ENCODE assay signal across 1 cellular context in the genomic region with DNA sequence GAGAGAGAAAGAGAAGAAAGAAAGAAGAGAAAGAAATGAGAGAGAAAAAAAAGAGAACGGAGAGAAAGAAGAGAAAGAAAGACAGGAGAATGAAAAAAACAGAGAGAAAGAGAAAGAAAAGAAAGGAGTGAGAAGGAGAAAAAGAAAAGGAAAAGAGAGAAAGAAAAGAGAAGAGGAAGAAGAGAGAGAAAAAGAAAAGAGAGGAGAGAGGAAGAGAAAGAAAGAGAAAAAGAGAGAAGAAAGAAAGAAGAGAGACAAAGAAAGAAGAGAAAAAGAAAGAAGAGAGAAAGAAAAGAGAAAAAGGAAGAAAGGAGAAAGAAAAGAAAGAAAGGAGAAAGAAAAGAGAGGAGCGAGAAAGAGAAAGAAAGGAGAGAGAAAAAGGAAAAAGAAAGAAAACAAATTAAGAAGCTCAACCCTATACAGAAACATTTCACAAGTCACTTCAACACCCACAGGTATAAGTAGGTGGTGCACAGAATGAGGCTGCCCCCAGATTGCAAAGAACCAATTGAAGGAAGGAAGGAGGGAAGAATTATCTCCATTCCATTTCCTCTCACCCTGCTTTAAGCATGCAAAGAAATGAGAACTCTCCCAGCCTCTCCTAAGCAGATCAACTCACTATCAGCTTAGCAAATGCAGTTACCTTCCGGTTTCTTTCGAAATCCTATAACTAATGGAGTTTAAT.
TF ChIP-seq lines count a peak whose summit lies in the region.

No MANE protein-coding gene starts in this region.

TF ChIP-seq in HEK293, 187 proteins besides CTCF, POLR2A, EP300 and RAD21 (continued from another document):
- TF ChIP-seq, protein P1, sequence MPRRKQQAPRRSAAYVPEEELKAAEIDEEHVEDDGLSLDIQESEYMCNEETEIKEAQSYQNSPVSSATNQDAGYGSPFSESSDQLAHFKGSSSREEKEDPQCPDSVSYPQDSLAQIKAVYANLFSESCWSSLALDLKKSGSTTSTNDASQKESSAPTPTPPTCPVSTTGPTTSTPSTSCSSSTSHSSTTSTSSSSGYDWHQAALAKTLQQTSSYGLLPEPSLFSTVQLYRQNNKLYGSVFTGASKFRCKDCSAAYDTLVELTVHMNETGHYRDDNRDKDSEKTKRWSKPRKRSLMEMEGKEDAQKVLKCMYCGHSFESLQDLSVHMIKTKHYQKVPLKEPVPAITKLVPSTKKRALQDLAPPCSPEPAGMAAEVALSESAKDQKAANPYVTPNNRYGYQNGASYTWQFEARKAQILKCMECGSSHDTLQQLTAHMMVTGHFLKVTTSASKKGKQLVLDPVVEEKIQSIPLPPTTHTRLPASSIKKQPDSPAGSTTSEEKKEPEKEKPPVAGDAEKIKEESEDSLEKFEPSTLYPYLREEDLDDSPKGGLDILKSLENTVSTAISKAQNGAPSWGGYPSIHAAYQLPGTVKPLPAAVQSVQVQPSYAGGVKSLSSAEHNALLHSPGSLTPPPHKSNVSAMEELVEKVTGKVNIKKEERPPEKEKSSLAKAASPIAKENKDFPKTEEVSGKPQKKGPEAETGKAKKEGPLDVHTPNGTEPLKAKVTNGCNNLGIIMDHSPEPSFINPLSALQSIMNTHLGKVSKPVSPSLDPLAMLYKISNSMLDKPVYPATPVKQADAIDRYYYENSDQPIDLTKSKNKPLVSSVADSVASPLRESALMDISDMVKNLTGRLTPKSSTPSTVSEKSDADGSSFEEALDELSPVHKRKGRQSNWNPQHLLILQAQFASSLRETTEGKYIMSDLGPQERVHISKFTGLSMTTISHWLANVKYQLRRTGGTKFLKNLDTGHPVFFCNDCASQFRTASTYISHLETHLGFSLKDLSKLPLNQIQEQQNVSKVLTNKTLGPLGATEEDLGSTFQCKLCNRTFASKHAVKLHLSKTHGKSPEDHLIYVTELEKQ (tag by site-specific recombination; IDR thresholded peaks at IDR 0.05; ENCODE audit: borderline replicate concordance), result no peak
- TF ChIP-seq, protein P2, sequence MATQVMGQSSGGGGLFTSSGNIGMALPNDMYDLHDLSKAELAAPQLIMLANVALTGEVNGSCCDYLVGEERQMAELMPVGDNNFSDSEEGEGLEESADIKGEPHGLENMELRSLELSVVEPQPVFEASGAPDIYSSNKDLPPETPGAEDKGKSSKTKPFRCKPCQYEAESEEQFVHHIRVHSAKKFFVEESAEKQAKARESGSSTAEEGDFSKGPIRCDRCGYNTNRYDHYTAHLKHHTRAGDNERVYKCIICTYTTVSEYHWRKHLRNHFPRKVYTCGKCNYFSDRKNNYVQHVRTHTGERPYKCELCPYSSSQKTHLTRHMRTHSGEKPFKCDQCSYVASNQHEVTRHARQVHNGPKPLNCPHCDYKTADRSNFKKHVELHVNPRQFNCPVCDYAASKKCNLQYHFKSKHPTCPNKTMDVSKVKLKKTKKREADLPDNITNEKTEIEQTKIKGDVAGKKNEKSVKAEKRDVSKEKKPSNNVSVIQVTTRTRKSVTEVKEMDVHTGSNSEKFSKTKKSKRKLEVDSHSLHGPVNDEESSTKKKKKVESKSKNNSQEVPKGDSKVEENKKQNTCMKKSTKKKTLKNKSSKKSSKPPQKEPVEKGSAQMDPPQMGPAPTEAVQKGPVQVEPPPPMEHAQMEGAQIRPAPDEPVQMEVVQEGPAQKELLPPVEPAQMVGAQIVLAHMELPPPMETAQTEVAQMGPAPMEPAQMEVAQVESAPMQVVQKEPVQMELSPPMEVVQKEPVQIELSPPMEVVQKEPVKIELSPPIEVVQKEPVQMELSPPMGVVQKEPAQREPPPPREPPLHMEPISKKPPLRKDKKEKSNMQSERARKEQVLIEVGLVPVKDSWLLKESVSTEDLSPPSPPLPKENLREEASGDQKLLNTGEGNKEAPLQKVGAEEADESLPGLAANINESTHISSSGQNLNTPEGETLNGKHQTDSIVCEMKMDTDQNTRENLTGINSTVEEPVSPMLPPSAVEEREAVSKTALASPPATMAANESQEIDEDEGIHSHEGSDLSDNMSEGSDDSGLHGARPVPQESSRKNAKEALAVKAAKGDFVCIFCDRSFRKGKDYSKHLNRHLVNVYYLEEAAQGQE (tag by site-specific recombination; IDR thresholded peaks at IDR 0.05), result no peak
